Comparison of ENCODE assay signal across 9 cellular contexts in the genomic region with DNA sequence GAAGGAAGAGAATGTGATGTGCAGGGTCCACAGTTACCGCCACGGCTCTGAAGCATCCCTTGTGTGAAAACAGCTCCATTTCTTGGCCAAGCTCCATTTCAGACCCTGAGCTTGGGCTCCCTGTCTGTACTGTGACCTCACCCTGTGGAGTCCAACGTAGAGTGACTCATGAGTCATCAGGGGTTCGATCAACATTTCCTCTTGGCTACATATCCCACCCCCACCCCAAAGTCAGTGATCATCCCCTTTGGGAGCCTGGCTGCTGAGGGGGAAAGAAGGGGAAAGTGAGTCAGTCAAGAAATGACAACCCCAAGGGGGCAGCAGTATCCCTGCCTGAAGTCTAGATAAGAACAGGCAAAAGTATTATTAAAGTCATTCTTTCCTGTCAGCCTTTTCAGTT.
DNase-seq lines count a peak whose midpoint lies in the region; ATAC-seq and TF ChIP-seq lines count a peak whose summit lies in the region.
"Had no signal": no experiment of that assay in that cellular context is flagged by ENCODE, and none has a peak within 500 bp of the region (broad histone marks: within the 10 kb centered on the region; RNA-seq: fewer than 3 reads in every experiment).

No MANE protein-coding gene starts in this region.

- peak; percentile 48 for TF ChIP-seq CTCF in GM13977 (IDR thresholded peaks at IDR 0.05; ENCODE audit: extremely low read depth, insufficient read depth, missing control alignments)

- DNase-seq in GM13977 (ENCODE audit: low spot score) (no peak), cortex of kidney (lab: John Stamatoyannopoulos, UW) (no peak), amygdala (lab: John Stamatoyannopoulos, UW) (no peak), AG08396 (ENCODE audit: low spot score) (no peak)
- peak; percentile 31 to 39 for DNase-seq in activated CD4-positive, alpha-beta T cell treated with anti-CD3 and anti-CD28 coated beads for 24 hours (ENCODE audit: low read depth in 2 of 2)
- peak in 1 of 3 experiments; percentile 22 for DNase-seq in effector memory CD8-positive, alpha-beta T cell
- DNase-seq in stimulated activated CD4-positive, alpha-beta T cell treated with anti-CD3 and anti-CD28 coated beads, Interleukin-4, amount 100 ng/mL, for 48 hours (ENCODE audit: low read depth in 2 of 2) = peak; percentile 40 to 47

- H3K4me1 Mint-ChIP-seq in effector memory CD8-positive, alpha-beta T cell (ENCODE audit: low read depth in 2 of 2) = peaks cover 32 to 39% of the 10 kb centered on the region in 2 donors

- peak overlapping the region; percentile 49 to 67 for H3K4me3 Mint-ChIP-seq in effector memory CD8-positive, alpha-beta T cell
- H3K4me3 Mint-ChIP-seq: IgD-negative memory B cell had no signal

- in situ Hi-C loops in GM13977 (cut with MboI; ENCODE audit: low pct_unique_long_range_greater_than_20kb, low sequenced_read_pairs, unreplicated experiment) = loop anchor here (10.0 kb wide), 1 partner anchor 177 kb away; no protein-coding TSS in a partner anchor

- H3K9me3 Mint-ChIP-seq in effector memory CD8-positive, alpha-beta T cell = no peaks in the 10 kb centered on the region
- H3K9me3 Mint-ChIP-seq: IgD-negative memory B cell had no signal

- H3K27me3 Mint-ChIP-seq in effector memory CD8-positive, alpha-beta T cell = peaks cover 0 to 25% of the 10 kb centered on the region in 2 donors

- no peak for ATAC-seq in effector memory CD8-positive, alpha-beta T cell (replicated peaks)
- no peak for ATAC-seq in GM21367 (IDR thresholded peaks at IDR 0.05; ENCODE audit: unreplicated experiment)

- peaks cover 29% of the 10 kb centered on the region for H3K36me3 Mint-ChIP-seq in effector memory CD8-positive, alpha-beta T cell (ENCODE audit: insufficient read depth)
- H3K36me3 Mint-ChIP-seq: IgD-negative memory B cell had no signal

- H3K27ac Mint-ChIP-seq in effector memory CD8-positive, alpha-beta T cell = peak overlapping the region; percentile 93 to 94

Comparison
In these comparisons a context has a peak if more than half of its experiments do, and no peak if none do; other contexts are left out.
1. DNase-seq: peak in activated CD4-positive, alpha-beta T cell treated with anti-CD3 and anti-CD28 coated beads for 24 hours (2 of 2) and stimulated activated CD4-positive, alpha-beta T cell treated with anti-CD3 and anti-CD28 coated beads, Interleukin-4, amount 100 ng/mL, for 48 hours (2 of 2); none in GM13977 (single experiment), cortex of kidney (single experiment), amygdala (0 of 56) and AG08396 (single experiment).